ENCODE assay signal across 1 cellular context in genomic region chr20:50409495-50409894, GRCh38.
TF ChIP-seq lines count a peak whose summit lies in the region.

No MANE protein-coding gene starts in this region.

TF ChIP-seq in HepG2, 621 proteins besides CTCF, POLR2A, EP300 and RAD21 (continued from another document and continues in another):
- TF ChIP-seq ARID5B (CRISPR knock-in tag; IDR thresholded peaks at IDR 0.05) (peak; percentile 68; the same call in 1 of the 2 replicates), ZNF484 (CRISPR knock-in tag; IDR thresholded peaks at IDR 0.05; ENCODE audit: borderline replicate concordance, low read depth) (no peak), THYN1 (CRISPR knock-in tag; IDR thresholded peaks at IDR 0.05; ENCODE audit: borderline replicate concordance, low read depth) (no peak), SAP130 (CRISPR knock-in tag; IDR thresholded peaks at IDR 0.05; ENCODE audit: low read depth) (peak; percentile 22; the same call in 1 of the 2 replicates), SALL1 (CRISPR knock-in tag; IDR thresholded peaks at IDR 0.05) (peak; percentile 19; the same call in 1 of the 2 replicates), NFATC3 (CRISPR knock-in tag; IDR thresholded peaks at IDR 0.05) (no peak), ZNF781 (CRISPR knock-in tag; IDR thresholded peaks at IDR 0.05; ENCODE audit: borderline replicate concordance, not compliant biosample characterization) (no peak), MED8 (CRISPR knock-in tag; IDR thresholded peaks at IDR 0.05; ENCODE audit: insufficient replicate concordance) (peak; percentile 37), RARA (CRISPR knock-in tag; IDR thresholded peaks at IDR 0.05) (peak; percentile 31; the same call in 1 of the 2 replicates), HDAC2 (CRISPR knock-in tag; IDR thresholded peaks at IDR 0.05) (peak; percentile 46), HNF4G (IDR thresholded peaks at IDR 0.05; ENCODE audit: borderline replicate concordance, low read depth, low read length) (0 out of 2 replicates have a peak, but pooled peaks have one; percentile 2), HNF4G (CRISPR knock-in tag; IDR thresholded peaks at IDR 0.05; ENCODE audit: borderline replicate concordance, low read depth) (no peak), HDAC6 (IDR thresholded peaks at IDR 0.05; ENCODE audit: low read depth, low read length) (no peak), KLF13 (CRISPR knock-in tag; IDR thresholded peaks at IDR 0.05) (no peak), SMYD3 (CRISPR knock-in tag; IDR thresholded peaks at IDR 0.05) (0 out of 2 replicates have a peak, but pooled peaks have one; percentile 23), GATAD2A (CRISPR knock-in tag; IDR thresholded peaks at IDR 0.05) (peak; percentile 58), ZKSCAN5 (CRISPR knock-in tag; IDR thresholded peaks at IDR 0.05) (no peak), FOXA3 (CRISPR knock-in tag; IDR thresholded peaks at IDR 0.05) (peak; percentile 25; the same call in 1 of the 2 replicates), SOX13 (IDR thresholded peaks at IDR 0.05) (peak; percentile 59), SOX13 (CRISPR knock-in tag; conservative IDR thresholded peaks at IDR 0.05 in 1 of 2, IDR thresholded peaks at IDR 0.05 in 1 of 2) (0 out of 4 replicates have a peak, but pooled peaks of 1 of the 2 experiments have one; percentile 41), HNF4A (CRISPR knock-in tag; IDR thresholded peaks at IDR 0.05) (peak; percentile 75), SOX6 (IDR thresholded peaks at IDR 0.05) (no peak), SOX6 (CRISPR knock-in tag; IDR thresholded peaks at IDR 0.05) (peak; percentile 50), TFAP4 (IDR thresholded peaks at IDR 0.05; ENCODE audit: borderline replicate concordance, low read depth) (peak; percentile 32; the same call in 1 of the 2 replicates), PPARG (CRISPR knock-in tag; conservative IDR thresholded peaks at IDR 0.05) (0 out of 2 replicates have a peak, but pooled peaks have one; percentile 7), ZNF264 (CRISPR knock-in tag; IDR thresholded peaks at IDR 0.05) (peak; percentile 56; the same call in 1 of the 2 replicates), GATAD1 (CRISPR knock-in tag; IDR thresholded peaks at IDR 0.05) (no peak), ZMYM4 (CRISPR knock-in tag; IDR thresholded peaks at IDR 0.05) (no peak), HMG20A (CRISPR knock-in tag; IDR thresholded peaks at IDR 0.05; ENCODE audit: borderline replicate concordance) (peak; percentile 51; the same call in 1 of the 2 replicates), CEBPG (CRISPR knock-in tag; IDR thresholded peaks at IDR 0.05) (peak; percentile 74), CC2D1A (CRISPR knock-in tag; IDR thresholded peaks at IDR 0.05) (peak; percentile 49; the same call in 1 of the 2 replicates), REPIN1 (CRISPR knock-in tag; IDR thresholded peaks at IDR 0.05; ENCODE audit: borderline replicate concordance, low read depth) (no peak), CEBPB (IDR thresholded peaks at IDR 0.05; ENCODE audit: borderline replicate concordance, low read depth, low read length) (peak; percentile 78; the same call in 1 of the 2 replicates), ZNF451 (CRISPR knock-in tag; IDR thresholded peaks at IDR 0.05) (no peak), KDM5B (CRISPR knock-in tag; IDR thresholded peaks at IDR 0.05; ENCODE audit: borderline replicate concordance) (no peak), RXRB (CRISPR knock-in tag; IDR thresholded peaks at IDR 0.05; ENCODE audit: borderline replicate concordance) (peak; percentile 17; the same call in 1 of the 2 replicates), ONECUT2 (CRISPR knock-in tag; IDR thresholded peaks at IDR 0.05) (no peak), PRDM4 (CRISPR knock-in tag; IDR thresholded peaks at IDR 0.05; ENCODE audit: borderline replicate concordance) (no peak), ZNF121 (CRISPR knock-in tag; IDR thresholded peaks at IDR 0.05) (peak; percentile 79), CREM (IDR thresholded peaks at IDR 0.05) (0 out of 2 replicates have a peak, but pooled peaks have one; percentile 34), CREM (CRISPR knock-in tag; IDR thresholded peaks at IDR 0.05) (no peak), SIX1 (CRISPR knock-in tag; IDR thresholded peaks at IDR 0.05; ENCODE audit: borderline replicate concordance) (peak; percentile 63; the same call in 1 of the 2 replicates), RBM22 (optimal IDR thresholded peaks at IDR 0.05; ENCODE audit: low read length) (no peak), RCOR2 (CRISPR knock-in tag; IDR thresholded peaks at IDR 0.05) (peak; percentile 29; the same call in 1 of the 2 replicates), TFE3 (CRISPR knock-in tag; IDR thresholded peaks at IDR 0.05) (peak; percentile 31; the same call in 1 of the 2 replicates), SOX5 (CRISPR knock-in tag; IDR thresholded peaks at IDR 0.05; ENCODE audit: borderline replicate concordance) (peak; percentile 36; the same call in 1 of the 2 replicates), HOXA3 (CRISPR knock-in tag; IDR thresholded peaks at IDR 0.05) (0 out of 2 replicates have a peak, but pooled peaks have one; percentile 3), NR2F6 (IDR thresholded peaks at IDR 0.05) (peak; percentile 45; the same call in 1 of the 2 replicates), NR2F6 (CRISPR knock-in tag; IDR thresholded peaks at IDR 0.05) (peak; percentile 19; the same call in 1 of the 2 replicates), ATF7 (IDR thresholded peaks at IDR 0.05) (no peak), ATF7 (CRISPR knock-in tag; IDR thresholded peaks at IDR 0.05) (no peak), ZFY (CRISPR knock-in tag; IDR thresholded peaks at IDR 0.05) (no peak), ELF3 (CRISPR knock-in tag; IDR thresholded peaks at IDR 0.05) (peak; percentile 57; the same call in 1 of the 2 replicates)
- TF ChIP-seq, protein P1, sequence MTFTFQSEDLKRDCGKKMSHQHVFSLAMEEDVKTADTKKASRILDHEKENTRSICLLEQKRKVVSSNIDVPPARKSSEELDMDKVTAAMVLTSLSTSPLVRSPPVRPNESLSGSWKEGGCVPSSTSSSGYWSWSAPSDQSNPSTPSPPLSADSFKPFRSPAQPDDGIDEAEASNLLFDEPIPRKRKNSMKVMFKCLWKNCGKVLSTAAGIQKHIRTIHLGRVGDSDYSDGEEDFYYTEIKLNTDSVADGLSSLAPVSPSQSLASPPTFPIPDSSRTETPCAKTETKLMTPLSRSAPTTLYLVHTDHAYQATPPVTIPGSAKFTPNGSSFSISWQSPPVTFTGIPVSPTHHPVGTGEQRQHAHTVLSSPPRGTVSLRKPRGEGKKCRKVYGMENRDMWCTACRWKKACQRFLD (CRISPR knock-in tag; IDR thresholded peaks at IDR 0.05; ENCODE audit: borderline replicate concordance), result no peak
- TF ChIP-seq, protein P2, sequence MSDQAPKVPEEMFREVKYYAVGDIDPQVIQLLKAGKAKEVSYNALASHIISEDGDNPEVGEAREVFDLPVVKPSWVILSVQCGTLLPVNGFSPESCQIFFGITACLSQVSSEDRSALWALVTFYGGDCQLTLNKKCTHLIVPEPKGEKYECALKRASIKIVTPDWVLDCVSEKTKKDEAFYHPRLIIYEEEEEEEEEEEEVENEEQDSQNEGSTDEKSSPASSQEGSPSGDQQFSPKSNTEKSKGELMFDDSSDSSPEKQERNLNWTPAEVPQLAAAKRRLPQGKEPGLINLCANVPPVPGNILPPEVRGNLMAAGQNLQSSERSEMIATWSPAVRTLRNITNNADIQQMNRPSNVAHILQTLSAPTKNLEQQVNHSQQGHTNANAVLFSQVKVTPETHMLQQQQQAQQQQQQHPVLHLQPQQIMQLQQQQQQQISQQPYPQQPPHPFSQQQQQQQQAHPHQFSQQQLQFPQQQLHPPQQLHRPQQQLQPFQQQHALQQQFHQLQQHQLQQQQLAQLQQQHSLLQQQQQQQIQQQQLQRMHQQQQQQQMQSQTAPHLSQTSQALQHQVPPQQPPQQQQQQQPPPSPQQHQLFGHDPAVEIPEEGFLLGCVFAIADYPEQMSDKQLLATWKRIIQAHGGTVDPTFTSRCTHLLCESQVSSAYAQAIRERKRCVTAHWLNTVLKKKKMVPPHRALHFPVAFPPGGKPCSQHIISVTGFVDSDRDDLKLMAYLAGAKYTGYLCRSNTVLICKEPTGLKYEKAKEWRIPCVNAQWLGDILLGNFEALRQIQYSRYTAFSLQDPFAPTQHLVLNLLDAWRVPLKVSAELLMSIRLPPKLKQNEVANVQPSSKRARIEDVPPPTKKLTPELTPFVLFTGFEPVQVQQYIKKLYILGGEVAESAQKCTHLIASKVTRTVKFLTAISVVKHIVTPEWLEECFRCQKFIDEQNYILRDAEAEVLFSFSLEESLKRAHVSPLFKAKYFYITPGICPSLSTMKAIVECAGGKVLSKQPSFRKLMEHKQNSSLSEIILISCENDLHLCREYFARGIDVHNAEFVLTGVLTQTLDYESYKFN (CRISPR knock-in tag; conservative IDR thresholded peaks at IDR 0.05), result 0 out of 2 replicates have a peak, but pooled peaks have one; percentile 12
- TF ChIP-seq, protein P3, sequence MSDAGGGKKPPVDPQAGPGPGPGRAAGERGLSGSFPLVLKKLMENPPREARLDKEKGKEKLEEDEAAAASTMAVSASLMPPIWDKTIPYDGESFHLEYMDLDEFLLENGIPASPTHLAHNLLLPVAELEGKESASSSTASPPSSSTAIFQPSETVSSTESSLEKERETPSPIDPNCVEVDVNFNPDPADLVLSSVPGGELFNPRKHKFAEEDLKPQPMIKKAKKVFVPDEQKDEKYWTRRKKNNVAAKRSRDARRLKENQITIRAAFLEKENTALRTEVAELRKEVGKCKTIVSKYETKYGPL (CRISPR knock-in tag; IDR thresholded peaks at IDR 0.05), result peak; percentile 74; the same call in 1 of the 2 replicates
- TF ChIP-seq, protein P4, sequence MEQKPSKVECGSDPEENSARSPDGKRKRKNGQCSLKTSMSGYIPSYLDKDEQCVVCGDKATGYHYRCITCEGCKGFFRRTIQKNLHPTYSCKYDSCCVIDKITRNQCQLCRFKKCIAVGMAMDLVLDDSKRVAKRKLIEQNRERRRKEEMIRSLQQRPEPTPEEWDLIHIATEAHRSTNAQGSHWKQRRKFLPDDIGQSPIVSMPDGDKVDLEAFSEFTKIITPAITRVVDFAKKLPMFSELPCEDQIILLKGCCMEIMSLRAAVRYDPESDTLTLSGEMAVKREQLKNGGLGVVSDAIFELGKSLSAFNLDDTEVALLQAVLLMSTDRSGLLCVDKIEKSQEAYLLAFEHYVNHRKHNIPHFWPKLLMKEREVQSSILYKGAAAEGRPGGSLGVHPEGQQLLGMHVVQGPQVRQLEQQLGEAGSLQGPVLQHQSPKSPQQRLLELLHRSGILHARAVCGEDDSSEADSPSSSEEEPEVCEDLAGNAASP (CRISPR knock-in tag; IDR thresholded peaks at IDR 0.05; ENCODE audit: borderline replicate concordance), result peak; percentile 12; the same call in 1 of the 2 replicates
